ENCODE assay signal across 16 cellular contexts in genomic region chr10:118571123-118571522, GRCh38. TPM values are rescaled to one million over a fixed set of nuclear protein-coding genes. Genes with fewer than 3 reads are reported as not detected.
DNase-seq lines count a peak whose midpoint lies in the region; ATAC-seq and TF ChIP-seq lines count a peak whose summit lies in the region.
"Had no signal": no experiment of that assay in that cellular context is flagged by ENCODE, and none has a peak within 500 bp of the region (broad histone marks: within the 10 kb centered on the region; RNA-seq: fewer than 3 reads in every experiment).

No MANE protein-coding gene starts in this region.

- no peak for TF ChIP-seq POLR2A in breast epithelium (IDR thresholded peaks at IDR 0.05)

- intact Hi-C loops in breast epithelium (cut with DNase I; ENCODE audit: low total_unique reads) (no loop called here), MCF 10A (cut with micrococcal nuclease) (no loop called here)

- no TSS peak for BruUV-seq in MCF 10A (replicated peaks; lab: Mats Ljungman, UMichigan)

- DNase-seq in breast epithelium (ENCODE audit: low spot score in 2 of 2) = peak in 1 of 2 donors; percentile 67
- DNase-seq in MCF 10A (ENCODE audit: unreplicated experiment) = no peak
- peak; percentile 69 for DNase-seq in globus pallidus (ENCODE audit: low spot score)
- DNase-seq in putamen (ENCODE audit: low spot score) = peak; percentile 55
- no peak for DNase-seq in stimulated activated CD4-positive, alpha-beta T cell treated with anti-CD3 and anti-CD28 coated beads, Interleukin-2, amount 100 ng/mL, for 24 hours
- DNase-seq: activated B cell treated with CpG ODN at 0.5 μM for 24 hours, IMR-90, NCI-H1694, thyroid gland had no signal

- H3K27me3 ChIP-seq in breast epithelium = no peaks in the 10 kb centered on the region
- H3K27me3 ChIP-seq: thyroid gland had no signal

- H3K9me3 ChIP-seq in breast epithelium = no peaks in the 10 kb centered on the region
- H3K9me3 ChIP-seq: thyroid gland had no signal

- H3K4me3 ChIP-seq in breast epithelium = no peak overlapping the region
- H3K4me3 ChIP-seq: cardiac muscle cell, skin epidermis, thyroid gland had no signal

- no peaks in the 10 kb centered on the region for H3K36me3 Mint-ChIP-seq in MCF 10A (ENCODE audit: insufficient read depth, unreplicated experiment)

- CTCF ChIA-PET in MCF 10A (lab: Yijun Ruan, JAX) = interaction anchor here (0.7 to 9.7 kb wide), 6 partner anchors 21 to 229 kb away, joined by 3 to 161 read pairs (median 14); no protein-coding TSS in a partner anchor

- no peak overlapping the region for H3K4me3 Mint-ChIP-seq in MCF 10A (ENCODE audit: unreplicated experiment)
- H3K4me3 Mint-ChIP-seq: activated B cell treated with CpG ODN at 0.5 μM for 24 hours had no signal

- H3K9me3 Mint-ChIP-seq in MCF 10A (ENCODE audit: unreplicated experiment) = no peaks in the 10 kb centered on the region
- H3K9me3 Mint-ChIP-seq: activated B cell treated with CpG ODN at 0.5 μM for 24 hours had no signal

- H3K27ac ChIP-seq in breast epithelium = peak overlapping the region; percentile 59 to 64
- H3K27ac ChIP-seq: cardiac muscle cell, epithelial cell of prostate, thyroid gland had no signal

- H3K36me3 ChIP-seq in breast epithelium = no peaks in the 10 kb centered on the region
- H3K36me3 ChIP-seq: cardiac muscle cell, thyroid gland had no signal

- no peak for ATAC-seq in GM18502 (IDR thresholded peaks at IDR 0.05; ENCODE audit: poor library complexity, unreplicated experiment)
- no peak for ATAC-seq in GM19463 (IDR thresholded peaks at IDR 0.05; ENCODE audit: unreplicated experiment)
- ATAC-seq in GM18517 (IDR thresholded peaks at IDR 0.05; ENCODE audit: unreplicated experiment) = no peak

- H3K27ac Mint-ChIP-seq in MCF 10A (ENCODE audit: low read depth, unreplicated experiment) = no peak overlapping the region
- H3K27ac Mint-ChIP-seq: activated B cell treated with CpG ODN at 0.5 μM for 24 hours had no signal

- POLR2A ChIA-PET in MCF 10A (lab: Yijun Ruan, JAX) = interaction anchor here (0.7 kb wide), 1 partner anchor 199 kb away, joined by 3 read pairs; no protein-coding TSS in a partner anchor

- no peaks in the 10 kb centered on the region for H3K4me1 ChIP-seq in breast epithelium
- H3K4me1 ChIP-seq: thyroid gland had no signal

- peaks cover 30% of the 10 kb centered on the region for H3K4me1 Mint-ChIP-seq in MCF 10A (ENCODE audit: insufficient read depth, unreplicated experiment)

- no peaks in the 10 kb centered on the region for H3K27me3 Mint-ChIP-seq in MCF 10A (ENCODE audit: insufficient read depth, unreplicated experiment)

- no peak for TF ChIP-seq CTCF in breast epithelium (IDR thresholded peaks at IDR 0.05)
- no peak for TF ChIP-seq CTCF in MCF 10A (IDR thresholded peaks at IDR 0.05; ENCODE audit: unreplicated experiment)

RNA-seq across cellular contexts. Expression of gene PRLHR, which starts 24.3 kb away (rescaled TPM):
- total RNA-seq in breast epithelium (not detected), MCF 10A (2022) (not detected in 2 replicates)
- total RNA-seq: A673, activated B cell treated with CpG ODN at 0.5 μM for 24 hours, cardiac muscle cell, IMR-90, thyroid gland had no signal

Comparison
In these comparisons a context has a peak if more than half of its experiments do, and no peak if none do; other contexts are left out.
1. DNase-seq: peak in globus pallidus (single experiment) and putamen (single experiment); none in MCF 10A (single experiment) and stimulated activated CD4-positive, alpha-beta T cell treated with anti-CD3 and anti-CD28 coated beads, Interleukin-2, amount 100 ng/mL, for 24 hours (0 of 2).